Comparison of ENCODE assay signal across 15 cellular contexts in genomic region chr9:36738318-36738975, GRCh38.
DNase-seq lines count a peak whose midpoint lies in the region; ATAC-seq and TF ChIP-seq lines count a peak whose summit lies in the region.
"Had no signal": no experiment of that assay in that cellular context is flagged by ENCODE, and none has a peak within 500 bp of the region (broad histone marks: within the 10 kb centered on the region; RNA-seq: fewer than 3 reads in every experiment).

No MANE protein-coding gene starts in this region.

- no peak for TF ChIP-seq POLR2A in breast epithelium (IDR thresholded peaks at IDR 0.05)

- peak overlapping the region; percentile 9 for H3K27ac Mint-ChIP-seq in MCF 10A (ENCODE audit: low read depth, unreplicated experiment)
- H3K27ac Mint-ChIP-seq: activated CD8-positive, alpha-beta T cell treated with anti-CD3 and anti-CD28 coated beads, Interleukin-2, amount 10 ng/mL, durations not matched to agents 7 days and 5 days had no signal

- H3K27me3 Mint-ChIP-seq in MCF 10A (ENCODE audit: insufficient read depth, unreplicated experiment) = peaks cover 19% of the 10 kb centered on the region

- H3K27me3 ChIP-seq in breast epithelium = peaks cover 0 to 36% of the 10 kb centered on the region in 2 donors

- DNase-seq in MCF 10A (ENCODE audit: unreplicated experiment) (peak; percentile 61), breast epithelium (ENCODE audit: low spot score in 2 of 2) (no peak), RWPE1 (ENCODE audit: low spot score) (peak; percentile 91), fibroblast of the conjunctiva (ENCODE audit: low read depth) (peak; percentile 2), NCI-H1417 (lab: John Stamatoyannopoulos, UW) (no peak), RPMI8226 (no peak), cerebellum (ENCODE audit: low spot score) (no peak), sciatic nerve (ENCODE audit: low spot score) (no peak)
- DNase-seq: ACHN; activated CD8-positive, alpha-beta T cell treated with anti-CD3 and anti-CD28 coated beads, Interleukin-2, amount 10 ng/mL, durations not matched to agents 7 days and 5 days; activated effector memory CD4-positive, alpha-beta T cell treated with Interleukin-2 at 50 U/mL for 16 hours; NCI-H1930; NCI-H82; SIG-M5; substantia nigra had no signal

- no peak overlapping the region for H3K4me3 Mint-ChIP-seq in MCF 10A (ENCODE audit: unreplicated experiment)
- H3K4me3 Mint-ChIP-seq: activated CD8-positive, alpha-beta T cell treated with anti-CD3 and anti-CD28 coated beads, Interleukin-2, amount 10 ng/mL, durations not matched to agents 7 days and 5 days had no signal

- intact Hi-C loops in MCF 10A (cut with micrococcal nuclease) (no loop called here), breast epithelium (cut with DNase I; ENCODE audit: low total_unique reads) (no loop called here), sciatic nerve (cut with DNase I) (no loop called here)

- no peak overlapping the region for H3K4me3 ChIP-seq in breast epithelium

- no peaks in the 10 kb centered on the region for H3K9me3 ChIP-seq in breast epithelium

- peaks cover 8% of the 10 kb centered on the region for H3K4me1 Mint-ChIP-seq in MCF 10A (ENCODE audit: insufficient read depth, unreplicated experiment)

- H3K9me3 Mint-ChIP-seq in MCF 10A (ENCODE audit: unreplicated experiment) = no peaks in the 10 kb centered on the region

- H3K4me1 ChIP-seq in breast epithelium = no peaks in the 10 kb centered on the region

- no peak for TF ChIP-seq CTCF in MCF 10A (IDR thresholded peaks at IDR 0.05; ENCODE audit: unreplicated experiment)
- no peak for TF ChIP-seq CTCF in breast epithelium (IDR thresholded peaks at IDR 0.05)
- TF ChIP-seq CTCF in RWPE1 (conservative IDR thresholded peaks at IDR 0.05; ENCODE audit: low read depth) = no peak

- peaks cover 4% of the 10 kb centered on the region for H3K36me3 Mint-ChIP-seq in MCF 10A (ENCODE audit: insufficient read depth, unreplicated experiment)

- BruUV-seq in MCF 10A (replicated peaks; lab: Mats Ljungman, UMichigan) = no TSS peak

- no peaks in the 10 kb centered on the region for H3K36me3 ChIP-seq in breast epithelium

- CTCF ChIA-PET in MCF 10A (lab: Yijun Ruan, JAX) = interaction anchor here (1.6 kb wide), 1 partner anchor 10 kb away, joined by 7 read pairs; no protein-coding TSS in a partner anchor
- CTCF ChIA-PET in RWPE1 (lab: Yijun Ruan, JAX) = interaction anchor here (0.6 kb wide), 1 partner anchor 1325 kb away, joined by 6 read pairs; no protein-coding TSS in a partner anchor

- H3K27ac ChIP-seq in breast epithelium = no peak overlapping the region
- H3K27ac ChIP-seq in RWPE1 = peak overlapping the region; percentile 4; the same call in 1 of the 2 replicates

- ATAC-seq in sciatic nerve = no peak
- ATAC-seq: activated CD8-positive, alpha-beta T cell treated with anti-CD3 and anti-CD28 coated beads, Interleukin-2, amount 10 ng/mL, durations not matched to agents 7 days and 5 days had no signal

- POLR2A ChIA-PET in MCF 10A (lab: Yijun Ruan, JAX) = no interaction called here
- POLR2A ChIA-PET in RWPE1 (lab: Yijun Ruan, JAX; ENCODE audit: low non-redundant PET) = no interaction called here

Comparison
In these comparisons a context has a peak if more than half of its experiments do, and no peak if none do; other contexts are left out.
1. DNase-seq: peak in MCF 10A (single experiment), RWPE1 (single experiment) and fibroblast of the conjunctiva (single experiment); none in breast epithelium (0 of 2), NCI-H1417 (0 of 3), RPMI8226 (single experiment), cerebellum (single experiment) and sciatic nerve (single experiment).